ENCODE assay signal across 8 cellular contexts in genomic region chr9:70418822-70419545, GRCh38. TPM values are rescaled to one million over a fixed set of nuclear protein-coding genes. Genes with fewer than 3 reads are reported as not detected.
DNase-seq lines count a peak whose midpoint lies in the region; ATAC-seq and TF ChIP-seq lines count a peak whose summit lies in the region.

No MANE protein-coding gene starts in this region.

- TF ChIP-seq CTCF in endodermal cell (conservative IDR thresholded peaks at IDR 0.05) (no peak), mesothelial cell of epicardium (IDR thresholded peaks at IDR 0.05; ENCODE audit: unreplicated experiment) (no peak)

- H3K4me1 ChIP-seq in HUES48 (ENCODE audit: control insufficient read depth, insufficient read depth, low read length) = peaks cover 28% of the 10 kb centered on the region
- peaks cover 9% of the 10 kb centered on the region for H3K4me1 ChIP-seq in endodermal cell (ENCODE audit: control insufficient read depth, insufficient read depth, low read length)

- peaks cover 15% of the 10 kb centered on the region for H3K4me1 Mint-ChIP-seq in endodermal cell
- peaks cover 48% of the 10 kb centered on the region for H3K4me1 Mint-ChIP-seq in mesothelial cell of epicardium

- H3K27ac ChIP-seq in HUES48 (ENCODE audit: low read depth, low read length) (peak overlapping the region; percentile 84), endodermal cell (ENCODE audit: low read depth, low read length) (peak overlapping the region; percentile 93)

- H3K27ac Mint-ChIP-seq in endodermal cell (peak overlapping the region; percentile 97), mesothelial cell of epicardium (peak overlapping the region; percentile 98)

- no peaks in the 10 kb centered on the region for H3K9me3 ChIP-seq in HUES48 (ENCODE audit: control insufficient read depth, insufficient read depth, low read length)
- no peaks in the 10 kb centered on the region for H3K9me3 ChIP-seq in endodermal cell (ENCODE audit: control insufficient read depth, low read length)

- no peaks in the 10 kb centered on the region for H3K36me3 Mint-ChIP-seq in endodermal cell (ENCODE audit: low read depth)
- no peaks in the 10 kb centered on the region for H3K36me3 Mint-ChIP-seq in mesothelial cell of epicardium

- no peaks in the 10 kb centered on the region for H3K9me3 Mint-ChIP-seq in endodermal cell
- no peaks in the 10 kb centered on the region for H3K9me3 Mint-ChIP-seq in mesothelial cell of epicardium

- H3K36me3 ChIP-seq in HUES48 (ENCODE audit: control insufficient read depth, insufficient read depth, low read length) = no peaks in the 10 kb centered on the region
- H3K36me3 ChIP-seq in endodermal cell (ENCODE audit: control insufficient read depth, insufficient read depth, low read length) = no peaks in the 10 kb centered on the region

- H3K27me3 Mint-ChIP-seq in endodermal cell (ENCODE audit: insufficient read depth) (peaks cover 51% of the 10 kb centered on the region), mesothelial cell of epicardium (ENCODE audit: low read depth) (peaks cover 3% of the 10 kb centered on the region)

- H3K4me3 ChIP-seq in HUES48 (ENCODE audit: low read depth, low read length) (peak overlapping the region; percentile 74), endodermal cell (ENCODE audit: low read length) (peak overlapping the region; percentile 89)

- ATAC-seq in GM21381 (IDR thresholded peaks at IDR 0.05; ENCODE audit: unreplicated experiment) = peak; percentile 54

- peaks cover 23% of the 10 kb centered on the region for H3K27me3 ChIP-seq in HUES48 (ENCODE audit: control insufficient read depth, insufficient read depth, low read length)
- peaks cover 31% of the 10 kb centered on the region for H3K27me3 ChIP-seq in endodermal cell (ENCODE audit: control insufficient read depth, insufficient read depth, low read length, poor library complexity, severe bottlenecking)

- H3K9ac ChIP-seq in HUES48 (ENCODE audit: low read depth, low read length) = peak overlapping the region; percentile 80
- peak overlapping the region; percentile 82 for H3K9ac ChIP-seq in endodermal cell (ENCODE audit: extremely low read depth, low read length, poor library complexity, severe bottlenecking)

- DNase-seq in COLO829 (ENCODE audit: low spot score) (peak; percentile 93), NOMO-1 treated with dmso at 0.1 percent for 144 hours (lab: John Stamatoyannopoulos, UW; ENCODE audit: unreplicated experiment) (peak; percentile 87), endodermal cell (peak; percentile 92), mesothelial cell of epicardium (ENCODE audit: low spot score in 2 of 2, unreplicated experiment in 2 of 2) (peak; percentile 67 to 90)
- DNase-seq in activated CD8-positive, alpha-beta memory T cell treated with anti-CD3 and anti-CD28 coated beads, Interleukin-2, amount 50 U/mL, for 4 hours = peak; percentile 91
- peak; percentile 81 to 84 for DNase-seq in stimulated activated CD8-positive, alpha-beta memory T cell treated with anti-CD3 and anti-CD28 coated beads, Interleukin-15, amount 100 ng/mL, for 4 hours (ENCODE audit: low read depth in 2 of 2)

- 0% methylated on average over 41 to 65 of the region's 65 CpGs for WGBS in endodermal cell (ENCODE audit: insufficient coverage in 1 of 2, insufficient read length in 1 of 2), 2 experiments

- peak overlapping the region; percentile 74 for H3K4me3 Mint-ChIP-seq in endodermal cell
- H3K4me3 Mint-ChIP-seq in mesothelial cell of epicardium = peak overlapping the region; percentile 82

RNA-seq across cellular contexts. Expression of gene KLF9, which starts 4.5 kb away (rescaled TPM):
- total RNA-seq in endodermal cell (under 1 TPM; 0.13 to 0.31 TPM), mesothelial cell of epicardium (3.4 to 3.7 TPM (median 3.6 TPM) in 3 replicates)
- 0.32 TPM for polyA plus RNA-seq in endodermal cell (2013, experiment 1 of 2)
- 0.29 TPM for polyA plus RNA-seq in endodermal cell (2013, experiment 2 of 2)

Comparison
In these comparisons a context has a peak if more than half of its experiments do, and no peak if none do; other contexts are left out.
1. Peak in every context shown above with its lines: DNase-seq, ATAC-seq, H3K4me3 ChIP-seq and H3K27ac ChIP-seq.